Comparison of ENCODE assay signal across 22 cellular contexts in the genomic region with DNA sequence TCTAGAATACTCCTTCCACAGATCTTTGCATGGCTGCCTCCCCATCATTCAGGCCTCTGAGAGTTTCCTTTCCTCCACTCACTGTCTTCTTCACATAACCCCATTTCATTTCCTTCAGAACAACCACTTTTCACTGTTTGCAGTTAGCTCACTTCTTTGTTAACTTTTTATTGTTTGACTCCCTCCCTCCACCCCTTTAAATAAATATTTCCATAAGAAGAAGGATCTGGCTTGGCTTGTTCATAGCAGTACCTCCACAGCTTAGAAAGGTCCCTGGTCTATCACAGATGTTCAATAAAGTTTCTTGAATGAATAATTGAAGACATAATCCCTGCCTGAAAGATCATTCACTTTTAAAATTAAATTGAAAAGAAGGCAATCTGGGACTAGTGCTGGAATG.
"Had no signal": no experiment of that assay in that cellular context is flagged by ENCODE, and none has a peak within 500 bp of the region (broad histone marks: within the 10 kb centered on the region; RNA-seq: fewer than 3 reads in every experiment).

No MANE protein-coding gene starts in this region.

- H3K9me3 ChIP-seq: neutrophil, sigmoid colon had no signal

- H3K4me3 Mint-ChIP-seq: endodermal cell; naive thymus-derived CD4-positive, alpha-beta T cell; nephron progenitor cell; type B pancreatic cell had no signal

- H3K36me3 Mint-ChIP-seq: naive thymus-derived CD4-positive, alpha-beta T cell; type B pancreatic cell had no signal

- H3K79me2 ChIP-seq: hepatocyte had no signal

- H3K27ac ChIP-seq: coronary artery, hepatocyte, neutrophil, right atrium auricular region, sigmoid colon, skin epidermis had no signal

- H3K27ac Mint-ChIP-seq: endodermal cell; naive thymus-derived CD4-positive, alpha-beta T cell; nephron progenitor cell; type B pancreatic cell had no signal

- H3K4me1 ChIP-seq: right atrium auricular region, sigmoid colon had no signal

- H3K36me3 ChIP-seq: neutrophil, right atrium auricular region, sigmoid colon had no signal

- H3K4me2 ChIP-seq: hepatocyte had no signal

- DNase-seq: effector CD4-positive, alpha-beta T cell; endodermal cell; erythroblast; foreskin melanocyte; head of caudate nucleus; kidney; left cardiac atrium; left ventricle myocardium superior; mesenchymal stem cell; midbrain; naive thymus-derived CD4-positive, alpha-beta T cell; nephron progenitor cell; sigmoid colon; stimulated activated CD4-positive, alpha-beta T cell treated with anti-CD3 and anti-CD28 coated beads, Interleukin-12 subunit alpha, Interleukin-12 subunit beta, amount 100 ng/mL, for 4 hours; stimulated activated naive CD4-positive, alpha-beta T cell had no signal

- H3K4me3 ChIP-seq: coronary artery, hepatocyte, lung, right atrium auricular region, sigmoid colon, skin epidermis had no signal

- H3K27me3 ChIP-seq: hepatocyte, right atrium auricular region, sigmoid colon had no signal

- H2AFZ ChIP-seq: hepatocyte had no signal

- H3K9me3 Mint-ChIP-seq: endodermal cell, nephron progenitor cell had no signal

- H3K4me1 Mint-ChIP-seq: naive thymus-derived CD4-positive, alpha-beta T cell; nephron progenitor cell had no signal
